Comparison of ENCODE assay signal across 8 cellular contexts in genomic region chr12:53674977-53675700, GRCh38. TPM values are rescaled to one million over a fixed set of nuclear protein-coding genes. Genes with fewer than 3 reads are reported as not detected.
A peak's percentile ranks its signal among the peaks of the same experiment; 100 is the strongest.
DNase-seq lines count a peak whose midpoint lies in the region; ATAC-seq, FAIRE-seq and TF ChIP-seq lines count a peak whose summit lies in the region.

No MANE protein-coding gene starts in this region.

- peak overlapping the region; percentile 75 for H3K4me3 ChIP-seq in SJCRH30
- peak overlapping the region; percentile 94 for H3K4me3 ChIP-seq in fibroblast of mammary gland (ENCODE audit: control insufficient read depth, low read depth, low read length)
- peak overlapping the region; percentile 68 to 82 (median 76) for H3K4me3 ChIP-seq in sigmoid colon

- DNase-seq in GM19239 (ENCODE audit: insufficient read length, low spot score) (no peak), SJCRH30 (no peak), fibroblast of mammary gland (ENCODE audit: low read depth) (peak; percentile 43), sigmoid colon (no peak), NCI-H2107 treated with DMSO at 0.1 percent for 48 hours (lab: John Stamatoyannopoulos, UW; ENCODE audit: unreplicated experiment) (no peak), HPDE6-E6E7 (ENCODE audit: extremely low spot score) (no peak)
- DNase-seq in activated CD4-positive, alpha-beta T cell treated with anti-CD3 and anti-CD28 coated beads for 4 hours = no peak

- H3K36me3 ChIP-seq in SJCRH30 (peaks cover 26% of the 10 kb centered on the region), sigmoid colon (peaks cover 5 to 38% (median 19%) of the 10 kb centered on the region in 4 donors)

- intact Hi-C loops in sigmoid colon (cut with DNase I) = no loop called here

- TF ChIP-seq POLR2A in sigmoid colon (IDR thresholded peaks at IDR 0.05) = no peak

- no peaks in the 10 kb centered on the region for H3K9me3 ChIP-seq in SJCRH30 (replicated peaks)
- no peaks in the 10 kb centered on the region for H3K9me3 ChIP-seq in sigmoid colon

- no peak for ATAC-seq in HG03108 (IDR thresholded peaks at IDR 0.05; ENCODE audit: unreplicated experiment)

- 12 to 44% methylated on average over 8 of the region's 8 CpGs for whole genome bisulfite sequencing in sigmoid colon, 2 donors

- peak overlapping the region; percentile 82 for H3K27ac ChIP-seq in SJCRH30
- H3K27ac ChIP-seq in sigmoid colon = peak overlapping the region; percentile 91 to 97 (median 94)

- TF ChIP-seq EP300 in sigmoid colon (IDR thresholded peaks at IDR 0.05) = no peak

- TF ChIP-seq CTCF in fibroblast of mammary gland (conservative IDR thresholded peaks at IDR 0.05; ENCODE audit: control insufficient read depth, insufficient read depth, low read depth, low read length) (no peak), sigmoid colon (IDR thresholded peaks at IDR 0.05) (no peak)

- peak; percentile 52 for FAIRE-seq in GM19239 (lab: Jason Lieb, UNC)

- no peaks in the 10 kb centered on the region for H3K27me3 ChIP-seq in SJCRH30
- no peaks in the 10 kb centered on the region for H3K27me3 ChIP-seq in sigmoid colon

- peaks cover 5% of the 10 kb centered on the region; the same call in 1 of the 2 replicates for H3K4me1 ChIP-seq in SJCRH30
- H3K4me1 ChIP-seq in sigmoid colon = peaks cover 0 to 43% (median 37%) of the 10 kb centered on the region in 4 donors

RNA-seq across cellular contexts. Expression of gene ATP5MC2, which starts 0.7 kb away (rescaled TPM):
- 433 and 480 TPM in 2 replicates for total RNA-seq in SJCRH30 (2014; rRNA removed; shearing (Covaris generic))
- 100 to 1,000 TPM; 409 to 571 (median 531) TPM for total RNA-seq in sigmoid colon
- 100 to 1,000 TPM; 535 to 828 (median 574) TPM for polyA plus RNA-seq in sigmoid colon

RNA-seq across cellular contexts. Expression of gene ATF7, which starts 49.0 kb away (rescaled TPM):
- total RNA-seq in SJCRH30 (2014; rRNA removed; shearing (Covaris generic)) = 9.9 and 13.3 TPM in 2 replicates
- 10 to 100 TPM; 20.3 to 36.0 (median 27.1) TPM for total RNA-seq in sigmoid colon
- polyA plus RNA-seq in sigmoid colon = 10 to 100 TPM; 20.2 to 22.0 (median 21.0) TPM

RNA-seq across cellular contexts. Expression of gene CALCOCO1, which starts 52.1 kb away (rescaled TPM):
- total RNA-seq in SJCRH30 (2014; rRNA removed; shearing (Covaris generic)) = 18.2 and 20.3 TPM in 2 replicates
- total RNA-seq in sigmoid colon = 100 to 1,000 TPM; 232 to 322 (median 303) TPM
- polyA plus RNA-seq in sigmoid colon = 10 to 100 TPM; 24.0 to 59.5 (median 54.7) TPM

Comparison
In these comparisons a context has a peak if more than half of its experiments do, and no peak if none do; other contexts are left out.
1. RNA of gene CALCOCO1, which starts 52.1 kb away (total RNA-seq): 232 to 322 TPM in sigmoid colon; 18.2 to 20.3 TPM in SJCRH30; every median in the first group is over 10 times any median in the second.
2. Peak in every context shown above with its lines, with median percentiles within 50 percentile points of each other: H3K4me3 ChIP-seq.